10 cellular contexts compared by ENCODE assay signal in the genomic region with DNA sequence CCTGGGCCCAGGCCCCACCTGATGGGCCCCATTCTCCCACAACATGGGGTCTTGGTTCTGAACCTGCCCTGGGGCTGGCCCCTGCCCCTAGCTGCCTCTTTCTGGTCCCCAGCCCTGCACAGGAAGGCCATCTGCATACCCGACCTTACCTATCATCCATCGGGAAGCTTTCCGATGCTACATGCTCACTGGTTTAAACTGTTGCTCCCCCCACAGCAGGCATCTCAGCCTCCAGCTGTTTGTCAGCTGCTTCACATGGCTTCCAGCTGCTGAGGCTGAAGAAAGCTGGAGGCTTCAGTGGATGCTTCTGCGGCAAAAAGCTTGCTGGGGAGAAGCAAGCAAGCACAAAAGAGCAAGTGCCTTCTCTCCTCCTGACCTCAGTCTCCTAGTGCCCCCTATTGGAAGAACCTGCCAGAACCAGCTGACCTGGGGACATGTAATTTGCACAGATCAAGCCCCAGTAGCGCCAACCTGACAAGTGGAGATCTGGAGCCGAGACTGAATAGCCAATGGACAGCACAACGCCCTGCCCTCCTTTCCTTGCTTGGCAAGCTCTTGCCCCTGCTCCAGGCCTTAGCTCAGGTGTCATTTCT. TPM values are rescaled to one million over a fixed set of nuclear protein-coding genes. Genes with fewer than 3 reads are reported as not detected.
DNase-seq lines count a peak whose midpoint lies in the region; ATAC-seq and TF ChIP-seq lines count a peak whose summit lies in the region.
"Had no signal": no experiment of that assay in that cellular context is flagged by ENCODE, and none has a peak within 500 bp of the region (broad histone marks: within the 10 kb centered on the region; RNA-seq: fewer than 3 reads in every experiment).

No MANE protein-coding gene starts in this region.

- CTCF ChIA-PET in RWPE1 (lab: Yijun Ruan, JAX): interaction anchor here (1.0 to 2.0 kb wide), 4 partner anchors 10 to 219 kb away, joined by 3 to 12 read pairs (median 5); no protein-coding TSS in a partner anchor
- CTCF ChIA-PET in Calu3 (lab: Charles Lee): interaction anchor here (0.5 to 2.2 kb wide), 3 partner anchors 12 to 33 kb away, joined by 3 to 8 read pairs (median 6); no protein-coding TSS in a partner anchor

- H3K27ac ChIP-seq in RWPE1: peak overlapping the region; percentile 85
- peak overlapping the region; percentile 6 to 89 (median 74) for H3K27ac ChIP-seq in gastroesophageal sphincter
- H3K27ac ChIP-seq in spleen: peak overlapping the region in 7 of 8 donors; percentile 36 to 92 (median 83)
- H3K27ac ChIP-seq: BLaER1 had no signal

- no TSS peak for BruUV-seq in Calu3 (replicated peaks; lab: Mats Ljungman, UMichigan)

- H3K4me3 Mint-ChIP-seq in Calu3 (ENCODE audit: low read depth, unreplicated experiment): no peak overlapping the region
- H3K4me3 Mint-ChIP-seq: central memory CD8-positive, alpha-beta T cell had no signal

- H3K9me3 Mint-ChIP-seq in Calu3 (ENCODE audit: low read depth, unreplicated experiment): no peaks in the 10 kb centered on the region
- H3K9me3 Mint-ChIP-seq: central memory CD8-positive, alpha-beta T cell had no signal

- peaks cover 0 to 75% (median 42%) of the 10 kb centered on the region in 3 donors for H3K4me1 ChIP-seq in gastroesophageal sphincter
- peaks cover 34 to 70% (median 54%) of the 10 kb centered on the region in 6 donors for H3K4me1 ChIP-seq in spleen

- DNase-seq in NCI-H1417 (lab: John Stamatoyannopoulos, UW) (peak in 2 of 3 experiments; percentile 18 to 57), NCI-H1417 treated with DMSO at 0.1 percent for 48 hours (lab: John Stamatoyannopoulos, UW) (no peak), RWPE1 (ENCODE audit: low spot score) (no peak), spleen (no peak), Calu3 (no peak)
- DNase-seq in stimulated activated CD4-positive, alpha-beta T cell treated with anti-CD3 and anti-CD28 coated beads, Interleukin-4, amount 100 ng/mL, for 24 hours: no peak

- POLR2A ChIA-PET in RWPE1 (lab: Yijun Ruan, JAX; ENCODE audit: low non-redundant PET): no interaction called here

- no peak for TF ChIP-seq POLR2A in gastroesophageal sphincter (IDR thresholded peaks at IDR 0.05)
- no peak for TF ChIP-seq POLR2A in spleen (IDR thresholded peaks at IDR 0.05)

- no peak overlapping the region for H3K27ac Mint-ChIP-seq in Calu3 (ENCODE audit: unreplicated experiment)

- H3K4me1 Mint-ChIP-seq in Calu3 (ENCODE audit: low read depth, unreplicated experiment): no peaks in the 10 kb centered on the region

- TF ChIP-seq EP300 in gastroesophageal sphincter (IDR thresholded peaks at IDR 0.05): no peak

- WGBS in gastroesophageal sphincter (ENCODE audit: low coverage in 1 of 2), 2 donors: 58% methylated on average over 5 of the region's 7 CpGs; no CpG with 5 or more reads in 1 of the 2 donors
- WGBS in spleen, 5 donors: 76 to 88% (median 78%) methylated on average over 7 of the region's 7 CpGs

- no peak overlapping the region for H3K4me3 ChIP-seq in gastroesophageal sphincter
- no peak overlapping the region for H3K4me3 ChIP-seq in spleen
- H3K4me3 ChIP-seq: BLaER1 had no signal

- no peak for ATAC-seq in gastroesophageal sphincter
- no peak for ATAC-seq in GM21619 (IDR thresholded peaks at IDR 0.05; ENCODE audit: unreplicated experiment)

- no peaks in the 10 kb centered on the region for H3K36me3 ChIP-seq in gastroesophageal sphincter
- H3K36me3 ChIP-seq in spleen: no peaks in the 10 kb centered on the region
- H3K36me3 ChIP-seq: BLaER1 had no signal

- intact Hi-C loops in spleen (cut with DNase I; ENCODE audit: low total_unique reads) (no loop called here), Calu3 (cut with micrococcal nuclease; ENCODE audit: unreplicated experiment) (no loop called here)

- TF ChIP-seq CTCF in RWPE1 (conservative IDR thresholded peaks at IDR 0.05; ENCODE audit: low read depth) (no peak), gastroesophageal sphincter (IDR thresholded peaks at IDR 0.05) (peak in 1 of 4 experiments; percentile 37), spleen (IDR thresholded peaks at IDR 0.05 in 8 of 11, conservative IDR thresholded peaks at IDR 0.05 in 3 of 11) (no peak), Calu3 (IDR thresholded peaks at IDR 0.05; ENCODE audit: unreplicated experiment) (no peak)

- H3K27me3 ChIP-seq in gastroesophageal sphincter (no peaks in the 10 kb centered on the region), spleen (replicated peaks in 1 of 7) (no peaks in the 10 kb centered on the region)
- H3K27me3 ChIP-seq: BLaER1 had no signal

- H3K36me3 Mint-ChIP-seq in Calu3 (ENCODE audit: insufficient read depth, unreplicated experiment): no peaks in the 10 kb centered on the region

- H3K27me3 Mint-ChIP-seq in Calu3 (ENCODE audit: unreplicated experiment): peaks cover 15% of the 10 kb centered on the region
- H3K27me3 Mint-ChIP-seq: central memory CD8-positive, alpha-beta T cell had no signal

- H3K9me3 ChIP-seq in gastroesophageal sphincter (no peaks in the 10 kb centered on the region), spleen (no peaks in the 10 kb centered on the region)
- H3K9me3 ChIP-seq: BLaER1 had no signal

RNA-seq across cellular contexts. Expression of a gene that starts 24.1 kb away (rescaled TPM):
- total RNA-seq in gastroesophageal sphincter (1,000 to 10,000 TPM; 1,174 to 1,482 (median 1,322) TPM), spleen (100 to 1,000 TPM in 6 of 7 donors, 10 to 100 TPM in 1; 94.3 to 309 (median 233) TPM), Calu3 (2022) (143 and 147 TPM in 2 replicates)
- polyA plus RNA-seq in spleen: 10 to 100 TPM; 32.6 to 69.0 (median 61.0) TPM

Comparison
In these comparisons a context has a peak if more than half of its experiments do, and no peak if none do; other contexts are left out.
1. DNase-seq: peak in NCI-H1417 (2 of 3); none in NCI-H1417 treated with DMSO at 0.1 percent for 48 hours (single experiment), RWPE1 (single experiment), spleen (single experiment), stimulated activated CD4-positive, alpha-beta T cell treated with anti-CD3 and anti-CD28 coated beads, Interleukin-4, amount 100 ng/mL, for 24 hours (single experiment) and Calu3 (single experiment).
2. Peak in every context shown above with its lines, with median percentiles within 50 percentile points of each other: H3K27ac ChIP-seq.